In genomic region chr1:228830185-228830953, GRCh38 we compare ENCODE assay signal across 12 cellular contexts.
A peak's percentile ranks its signal among the peaks of the same experiment; 100 is the strongest.
DNase-seq lines count a peak whose midpoint lies in the region; ATAC-seq and TF ChIP-seq lines count a peak whose summit lies in the region.
"Had no signal": no experiment of that assay in that cellular context is flagged by ENCODE, and none has a peak within 500 bp of the region (broad histone marks: within the 10 kb centered on the region; RNA-seq: fewer than 3 reads in every experiment).

No MANE protein-coding gene starts in this region.

- H3K4me3 Mint-ChIP-seq in GM23338 (no peak overlapping the region), progenitor cell of endocrine pancreas (ENCODE audit: low read depth) (no peak overlapping the region)
- H3K4me3 Mint-ChIP-seq: activated T-cell treated with anti-CD3 and anti-CD28 coated beads, Interleukin-2, amount 50 U/mL, for 4 hours had no signal

- H4K20me1 ChIP-seq in GM23338 (replicated peaks; ENCODE audit: insufficient read depth), result no peaks in the 10 kb centered on the region

- no peak overlapping the region for H3K4me2 ChIP-seq in GM23338

- H2AFZ ChIP-seq in GM23338, result peak overlapping the region; percentile 96

- peak; percentile 54 for DNase-seq in GM23338 (ENCODE audit: low spot score)
- DNase-seq in NCI-H69 (lab: John Stamatoyannopoulos, UW), result peak; percentile 48
- DNase-seq in hypothalamus (lab: John Stamatoyannopoulos, UW), result peak in 30 of 51 donors; percentile 25 to 74 (median 44)
- DNase-seq in progenitor cell of endocrine pancreas (ENCODE audit: low spot score, unreplicated experiment), result no peak
- DNase-seq in T1000 (lab: John Stamatoyannopoulos, UW), result no peak
- no peak for DNase-seq in DMS153 treated with DMSO at 0.1 percent for 48 hours (lab: John Stamatoyannopoulos, UW; ENCODE audit: unreplicated experiment)
- no peak for DNase-seq in glomerular visceral epithelial cell (ENCODE audit: extremely low spot score)
- DNase-seq in DMS53 (lab: John Stamatoyannopoulos, UW), result no peak
- DNase-seq: activated T-cell treated with anti-CD3 and anti-CD28 coated beads, Interleukin-2, amount 50 U/mL, for 4 hours; DMS153; erythroblast; NCI-H187 treated with DMSO at 0.1 percent for 48 hours had no signal

- no peaks in the 10 kb centered on the region for H3K79me2 ChIP-seq in GM23338 (replicated peaks; ENCODE audit: insufficient read depth)

- no peak overlapping the region for H3K4me3 ChIP-seq in GM23338

- no peaks in the 10 kb centered on the region for H3K36me3 ChIP-seq in GM23338 (ENCODE audit: insufficient read depth)

- no peaks in the 10 kb centered on the region for H3K27me3 ChIP-seq in GM23338 (ENCODE audit: insufficient read depth)

- no peaks in the 10 kb centered on the region for H3F3A ChIP-seq in GM23338 (replicated peaks; ENCODE audit: low read depth)

- peaks cover 2% of the 10 kb centered on the region for H3K27me3 Mint-ChIP-seq in GM23338 (ENCODE audit: insufficient read depth, low read depth, poor library complexity)
- H3K27me3 Mint-ChIP-seq in progenitor cell of endocrine pancreas, result no peaks in the 10 kb centered on the region

- H3K9me2 ChIP-seq in GM23338 (ENCODE audit: insufficient read depth), result no peaks in the 10 kb centered on the region

- no peaks in the 10 kb centered on the region for H3K9me3 Mint-ChIP-seq in GM23338
- peaks cover 3% of the 10 kb centered on the region for H3K9me3 Mint-ChIP-seq in progenitor cell of endocrine pancreas (ENCODE audit: low read depth)
- H3K9me3 Mint-ChIP-seq: activated T-cell treated with anti-CD3 and anti-CD28 coated beads, Interleukin-2, amount 50 U/mL, for 4 hours had no signal

- H3K36me3 Mint-ChIP-seq in GM23338 (ENCODE audit: low read depth) (no peaks in the 10 kb centered on the region), progenitor cell of endocrine pancreas (ENCODE audit: insufficient read depth) (no peaks in the 10 kb centered on the region)

- H3K4me1 ChIP-seq in GM23338 (ENCODE audit: insufficient read depth), result peaks cover 14% of the 10 kb centered on the region

- TF ChIP-seq CTCF in GM23338 (conservative IDR thresholded peaks at IDR 0.05; ENCODE audit: low read depth in 2 of 2) (peak in 1 of 2 experiments; percentile 40; a peak in 2 of 4 replicates), progenitor cell of endocrine pancreas (IDR thresholded peaks at IDR 0.05; ENCODE audit: unreplicated experiment) (no peak)

- H3K27ac Mint-ChIP-seq in GM23338, result no peak overlapping the region
- H3K27ac Mint-ChIP-seq in progenitor cell of endocrine pancreas, result peak overlapping the region; percentile 59

- no peak overlapping the region for H3K27ac ChIP-seq in GM23338 (ENCODE audit: low read depth)

- peak; percentile 81 for ATAC-seq in GM23338

- H3K4me1 Mint-ChIP-seq in GM23338, result peaks cover 24% of the 10 kb centered on the region
- H3K4me1 Mint-ChIP-seq in progenitor cell of endocrine pancreas (ENCODE audit: low read depth), result peaks cover 41% of the 10 kb centered on the region

TF ChIP-seq in GM23338, 12 proteins besides CTCF, POLR2A, EP300 and RAD21 (continues in another document):
- no peak for TF ChIP-seq ZNF331 (CRISPR knock-in tag; IDR thresholded peaks at IDR 0.05; ENCODE audit: low read depth)
- TF ChIP-seq CREB1 (CRISPR knock-in tag; IDR thresholded peaks at IDR 0.05; ENCODE audit: low read depth), result no peak
- no peak for TF ChIP-seq EZH2phosphoT487 (IDR thresholded peaks at IDR 0.05; ENCODE audit: unreplicated experiment)
- no peak for TF ChIP-seq REST (IDR thresholded peaks at IDR 0.05; ENCODE audit: unreplicated experiment)
- TF ChIP-seq POLR2AphosphoS5 (IDR thresholded peaks at IDR 0.05; ENCODE audit: low read depth), result no peak
- TF ChIP-seq EZH2 (IDR thresholded peaks at IDR 0.05; ENCODE audit: low read depth, unreplicated experiment), result no peak
- TF ChIP-seq NANOG (IDR thresholded peaks at IDR 0.05; ENCODE audit: borderline replicate concordance), result no peak
- TF ChIP-seq STAT1 (IDR thresholded peaks at IDR 0.05; ENCODE audit: unreplicated experiment), result no peak
- no peak for TF ChIP-seq ZNF114 (CRISPR knock-in tag; IDR thresholded peaks at IDR 0.05)
- no peak for TF ChIP-seq JUNB (IDR thresholded peaks at IDR 0.05; ENCODE audit: unreplicated experiment)
- TF ChIP-seq, protein P1, sequence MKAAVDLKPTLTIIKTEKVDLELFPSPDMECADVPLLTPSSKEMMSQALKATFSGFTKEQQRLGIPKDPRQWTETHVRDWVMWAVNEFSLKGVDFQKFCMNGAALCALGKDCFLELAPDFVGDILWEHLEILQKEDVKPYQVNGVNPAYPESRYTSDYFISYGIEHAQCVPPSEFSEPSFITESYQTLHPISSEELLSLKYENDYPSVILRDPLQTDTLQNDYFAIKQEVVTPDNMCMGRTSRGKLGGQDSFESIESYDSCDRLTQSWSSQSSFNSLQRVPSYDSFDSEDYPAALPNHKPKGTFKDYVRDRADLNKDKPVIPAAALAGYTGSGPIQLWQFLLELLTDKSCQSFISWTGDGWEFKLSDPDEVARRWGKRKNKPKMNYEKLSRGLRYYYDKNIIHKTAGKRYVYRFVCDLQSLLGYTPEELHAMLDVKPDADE (IDR thresholded peaks at IDR 0.05), result no peak

Comparison
In these comparisons a context has a peak if more than half of its experiments do, and no peak if none do; other contexts are left out.
1. DNase-seq: peak in GM23338 (single experiment), NCI-H69 (single experiment) and hypothalamus (30 of 51); none in progenitor cell of endocrine pancreas (single experiment), T1000 (single experiment), DMS153 treated with DMSO at 0.1 percent for 48 hours (single experiment), glomerular visceral epithelial cell (single experiment) and DMS53 (single experiment).